Comparison of ENCODE assay signal across 11 cellular contexts in genomic region chr22:40721266-40721665, GRCh38.
DNase-seq lines count a peak whose midpoint lies in the region; ATAC-seq and TF ChIP-seq lines count a peak whose summit lies in the region.
"Had no signal": no experiment of that assay in that cellular context is flagged by ENCODE, and none has a peak within 500 bp of the region (broad histone marks: within the 10 kb centered on the region; RNA-seq: fewer than 3 reads in every experiment).

No MANE protein-coding gene starts in this region.

- in situ Hi-C loops in GM13976 (cut with MboI; ENCODE audit: low sequenced_read_pairs, unreplicated experiment) = loop anchor here (25.0 kb wide), 1 partner anchor 91 kb away; the partner anchor contains the start of gene SLC25A17

- peaks cover 30% of the 10 kb centered on the region for H3K4me1 ChIP-seq in HUES6 (ENCODE audit: control insufficient read depth, insufficient read depth, low read length)
- H3K4me1 ChIP-seq: SJSA1 had no signal

- no peak overlapping the region for H3K4me3 ChIP-seq in HUES6 (ENCODE audit: low read depth, low read length)
- H3K4me3 ChIP-seq: SJSA1 had no signal

- DNase-seq in AG08395 (ENCODE audit: low spot score) (peak; percentile 45), RKO (ENCODE audit: low spot score) (peak; percentile 83), iris pigment epithelial cell (ENCODE audit: low read depth) (peak; percentile 59), GM13976 (ENCODE audit: low spot score) (no peak)
- DNase-seq in stimulated activated CD4-positive, alpha-beta T cell treated with anti-CD3 and anti-CD28 coated beads, Interleukin-2, amount 100 ng/mL, for 48 hours = no peak
- DNase-seq in stimulated activated naive CD4-positive, alpha-beta T cell treated with Interleukin-2 at 50 U/mL for 16 hours (lab: John Stamatoyannopoulos, UW) = no peak
- DNase-seq: DMS79 treated with DMSO at 0.1 percent for 48 hours, left colon had no signal

- peak overlapping the region; percentile 46; the same call in 1 of the 2 replicates for H3K27ac ChIP-seq in HUES6 (ENCODE audit: low read depth, low read length)
- H3K27ac ChIP-seq: SJSA1 had no signal

- peak overlapping the region; percentile 34 for H3K9ac ChIP-seq in HUES6 (ENCODE audit: low read length)

- no peaks in the 10 kb centered on the region for H3K9me3 ChIP-seq in HUES6 (ENCODE audit: control insufficient read depth, insufficient read depth, low read depth, low read length)
- H3K9me3 ChIP-seq: SJSA1 had no signal

- no peaks in the 10 kb centered on the region for H3K36me3 ChIP-seq in HUES6 (ENCODE audit: control insufficient read depth, insufficient read depth, low read length)
- H3K36me3 ChIP-seq: SJSA1 had no signal

- no peaks in the 10 kb centered on the region for H3K27me3 ChIP-seq in HUES6 (ENCODE audit: control insufficient read depth, insufficient read depth, low read length)
- H3K27me3 ChIP-seq: SJSA1 had no signal

- no peak for ATAC-seq in HG03135 (IDR thresholded peaks at IDR 0.05; ENCODE audit: unreplicated experiment)
- ATAC-seq: left colon had no signal

- TF ChIP-seq CTCF in GM13976 (IDR thresholded peaks at IDR 0.05; ENCODE audit: borderline replicate concordance, control extremely low read depth, extremely low read depth, insufficient read depth, missing control alignments) = no peak

Comparison
In these comparisons a context has a peak if more than half of its experiments do, and no peak if none do; other contexts are left out.
1. DNase-seq: peak in AG08395 (single experiment), RKO (single experiment) and iris pigment epithelial cell (single experiment); none in GM13976 (single experiment), stimulated activated CD4-positive, alpha-beta T cell treated with anti-CD3 and anti-CD28 coated beads, Interleukin-2, amount 100 ng/mL, for 48 hours (0 of 2) and stimulated activated naive CD4-positive, alpha-beta T cell treated with Interleukin-2 at 50 U/mL for 16 hours (single experiment).